ENCODE assay signal across 34 cellular contexts in genomic region chr4:112862318-112862674, GRCh38.
DNase-seq lines count a peak whose midpoint lies in the region; ATAC-seq and TF ChIP-seq lines count a peak whose summit lies in the region.
"Had no signal": no experiment of that assay in that cellular context is flagged by ENCODE, and none has a peak within 500 bp of the region (broad histone marks: within the 10 kb centered on the region; RNA-seq: fewer than 3 reads in every experiment).

No MANE protein-coding gene starts in this region.

- H4K8ac ChIP-seq in H9 (replicated peaks; ENCODE audit: insufficient read length, low read depth, low read length) (no peak overlapping the region), mesenchymal stem cell (ENCODE audit: low read length) (no peak overlapping the region)

- H3K9ac ChIP-seq in H9 (ENCODE audit: extremely low read depth, insufficient read length, low read length) (no peak overlapping the region), mesenchymal stem cell (ENCODE audit: low read length) (no peak overlapping the region)
- H3K9ac ChIP-seq: KMS-11 had no signal

- no peaks in the 10 kb centered on the region for H3K23me2 ChIP-seq in H9 (ENCODE audit: insufficient read length, low read depth, low read length, poor library complexity, severe bottlenecking)

- H3K27ac Mint-ChIP-seq in H9 (peak overlapping the region in 2 of 3 experiments; percentile 93 to 97; a peak in 4 of 7 replicates), mesothelial cell of epicardium (peak overlapping the region; percentile 1)
- H3K27ac Mint-ChIP-seq: activated CD4-positive, alpha-beta memory T cell treated with anti-CD3 and anti-CD28 coated beads for 36 hours; activated naive CD4-positive, alpha-beta T cell treated with anti-CD3 and anti-CD28 coated beads, Interleukin-2, amount 50 U/mL, for 24 hours; activated T-helper 17 cell treated with anti-CD3 and anti-CD28 coated beads, Interleukin-2, amount 50 U/mL, for 72 hours; CD8-positive, alpha-beta T cell; immature natural killer cell; naive B cell; stimulated activated naive B cell treated with anti-CD40 and anti-IgM and Interleukin-4, amounts not matched to agents 10 μg/mL and 1 μg/mL and 100 μg/mL, for 72 hours had no signal

- H2BK20ac ChIP-seq in H9 (ENCODE audit: low read depth, low read length, poor library complexity, severe bottlenecking): no peak overlapping the region

- H3K14ac ChIP-seq in H9 (ENCODE audit: insufficient read depth, low read length): no peak overlapping the region
- no peak overlapping the region for H3K14ac ChIP-seq in mesenchymal stem cell (ENCODE audit: low read length in 2 of 2)

- H3K36me3 ChIP-seq in mesenchymal stem cell (ENCODE audit: control insufficient read depth in 1 of 2, insufficient read depth in 2 of 2, low read depth in 1 of 2, low read length in 2 of 2) (no peaks in the 10 kb centered on the region), osteoblast (ENCODE audit: insufficient read depth, low read length) (no peaks in the 10 kb centered on the region)
- H3K36me3 ChIP-seq: esophagus squamous epithelium, gastrocnemius medialis, tibial artery had no signal

- H3K4ac ChIP-seq in H9 (ENCODE audit: low read depth, low read length) (no peak overlapping the region), mesenchymal stem cell (ENCODE audit: low read depth in 1 of 2, low read length in 2 of 2) (no peak overlapping the region)

- no peak for ATAC-seq in GM21825 (IDR thresholded peaks at IDR 0.05; ENCODE audit: unreplicated experiment)
- ATAC-seq: A549; activated T-helper 17 cell treated with anti-CD3 and anti-CD28 coated beads, Interleukin-2, amount 50 U/mL, for 72 hours; CD8-positive, alpha-beta T cell; gastrocnemius medialis; HCT116; left lobe of liver; right cardiac atrium; stimulated activated naive B cell treated with anti-CD40 and anti-IgM and Interleukin-4, amounts not matched to agents 10 μg/mL and 1 μg/mL and 100 μg/mL, for 72 hours had no signal

- H3K4me3 ChIP-seq in dorsolateral prefrontal cortex: peak overlapping the region in 38 of 59 donors; percentile 1 to 56 (median 30)
- no peak overlapping the region for H3K4me3 ChIP-seq in mesenchymal stem cell (ENCODE audit: insufficient read depth in 1 of 2, low read depth in 1 of 2, low read length in 2 of 2)
- no peak overlapping the region for H3K4me3 ChIP-seq in osteoblast (ENCODE audit: insufficient read depth, low read length)
- H3K4me3 ChIP-seq: A549, coronary artery, esophagus squamous epithelium, gastrocnemius medialis, tibial artery had no signal

- H2BK120ac ChIP-seq in H9 (ENCODE audit: low read depth, low read length, poor library complexity, severe bottlenecking) (no peak overlapping the region), mesenchymal stem cell (ENCODE audit: low read depth, low read length) (no peak overlapping the region)

- no peak overlapping the region for H4K91ac ChIP-seq in H9 (ENCODE audit: insufficient read length, low read depth, low read length)
- H4K91ac ChIP-seq in mesenchymal stem cell (ENCODE audit: low read length): no peak overlapping the region

- no CpG with 5 or more reads among the region's 1 CpG for WGBS in H9 (ENCODE audit: extremely low coverage, insufficient read length, low lambda C conversion rate)
- 100% methylated on average over 1 of the region's 1 CpG for WGBS in mesenchymal stem cell

- intact Hi-C loops in dorsolateral prefrontal cortex (cut with DNase I): no loop called here

- H3K27me3 Mint-ChIP-seq in H9 (ENCODE audit: low read depth) (no peaks in the 10 kb centered on the region), mesothelial cell of epicardium (ENCODE audit: low read depth) (no peaks in the 10 kb centered on the region)

- H2AFZ ChIP-seq in H9 (ENCODE audit: low read length) (no peak overlapping the region), mesenchymal stem cell (ENCODE audit: low read depth, low read length) (no peak overlapping the region), osteoblast (ENCODE audit: low read length) (no peak overlapping the region)

- H2BK12ac ChIP-seq in H9 (ENCODE audit: insufficient read length, low read depth, low read length) (no peak overlapping the region), mesenchymal stem cell (ENCODE audit: low read length in 2 of 2) (no peak overlapping the region)

- H4K5ac ChIP-seq in H9 (ENCODE audit: insufficient read length, low read depth, low read length): no peak overlapping the region

- H3K36me3 Mint-ChIP-seq in H9 (ENCODE audit: insufficient read depth in 1 of 3, low read depth in 3 of 3) (peaks cover 0 to 5% (median 3%) of the 10 kb centered on the region in 3 experiments; a peak in 5 of 7 replicates), mesothelial cell of epicardium (no peaks in the 10 kb centered on the region)
- H3K36me3 Mint-ChIP-seq: activated CD4-positive, alpha-beta memory T cell treated with anti-CD3 and anti-CD28 coated beads for 36 hours; activated naive CD4-positive, alpha-beta T cell treated with anti-CD3 and anti-CD28 coated beads, Interleukin-2, amount 50 U/mL, for 24 hours; CD8-positive, alpha-beta T cell; immature natural killer cell; naive B cell; stimulated activated naive B cell treated with anti-CD40 and anti-IgM and Interleukin-4, amounts not matched to agents 10 μg/mL and 1 μg/mL and 100 μg/mL, for 72 hours had no signal

- H3K4me2 ChIP-seq in H9 (ENCODE audit: insufficient read depth, insufficient read length, low read length) (no peak overlapping the region), mesenchymal stem cell (ENCODE audit: low read length, poor library complexity, severe bottlenecking) (no peak overlapping the region), osteoblast (ENCODE audit: insufficient read depth, low read length) (no peak overlapping the region)
- H3K4me2 ChIP-seq: A549, KMS-11 had no signal

- H3K4me1 Mint-ChIP-seq in H9: peaks cover 44 to 46% of the 10 kb centered on the region in 2 experiments
- peaks cover 32% of the 10 kb centered on the region for H3K4me1 Mint-ChIP-seq in mesothelial cell of epicardium
- H3K4me1 Mint-ChIP-seq: activated naive CD4-positive, alpha-beta T cell treated with anti-CD3 and anti-CD28 coated beads, Interleukin-2, amount 50 U/mL, for 24 hours; activated T-helper 17 cell treated with anti-CD3 and anti-CD28 coated beads, Interleukin-2, amount 50 U/mL, for 72 hours; immature natural killer cell; naive B cell; stimulated activated naive B cell treated with anti-CD40 and anti-IgM and Interleukin-4, amounts not matched to agents 10 μg/mL and 1 μg/mL and 100 μg/mL, for 72 hours had no signal

- peaks cover 7% of the 10 kb centered on the region; the same call in 1 of the 2 replicates for H3K4me1 ChIP-seq in H9 (ENCODE audit: insufficient read depth, low read length)
- H3K4me1 ChIP-seq in mesenchymal stem cell (ENCODE audit: control insufficient read depth, insufficient read depth, low read depth, low read length): no peaks in the 10 kb centered on the region
- peaks cover 4% of the 10 kb centered on the region for H3K4me1 ChIP-seq in osteoblast (ENCODE audit: insufficient read depth, low read length)
- H3K4me1 ChIP-seq: A549 had no signal

- H3K27ac ChIP-seq in H9 (ENCODE audit: insufficient read length, low read depth, low read length) (no peak overlapping the region), dorsolateral prefrontal cortex (peak overlapping the region; percentile 4 to 96 (median 90)), substantia nigra (ENCODE audit: low read depth, low read length, poor library complexity, severe bottlenecking) (peak overlapping the region; percentile 80), mesenchymal stem cell (ENCODE audit: low read length, poor library complexity, severe bottlenecking) (no peak overlapping the region), osteoblast (ENCODE audit: low read depth, low read length) (no peak overlapping the region)
- H3K27ac ChIP-seq: A549, coronary artery, esophagus squamous epithelium, gastrocnemius medialis, KMS-11 had no signal

- DNase-seq in H9 (no peak), dorsolateral prefrontal cortex (no peak), mesothelial cell of epicardium (ENCODE audit: low spot score in 2 of 2, unreplicated experiment in 2 of 2) (no peak), substantia nigra (lab: John Stamatoyannopoulos, UW) (no peak), DMS 273 treated with DMSO at 0.1 percent for 48 hours (lab: John Stamatoyannopoulos, UW) (no peak), mesenchymal stem cell (no peak), osteoblast (ENCODE audit: insufficient read length, low spot score, missing footprints) (no peak)
- DNase-seq: activated CD4-positive, alpha-beta memory T cell treated with anti-CD3 and anti-CD28 coated beads for 36 hours; activated CD4-positive, CD25-positive, alpha-beta regulatory T cell; activated CD8-positive, alpha-beta memory T cell treated with anti-CD3 and anti-CD28 coated beads, Interleukin-2, amount 50 U/mL, for 4 hours; AML-193; amygdala; CD8-positive, alpha-beta T cell; esophagus squamous epithelium; gastrocnemius medialis; immature natural killer cell; MM.1S; naive B cell; NCI-H1436; NCI-H748 treated with DMSO at 0.1 percent for 48 hours; SIG-M5; stimulated activated CD4-positive, alpha-beta T cell treated with anti-CD3 and anti-CD28 coated beads, Interleukin-12 subunit alpha, Interleukin-12 subunit beta, amount 100 ng/mL, for 4 hours; stimulated activated CD4-positive, alpha-beta T cell treated with anti-CD3 and anti-CD28 coated beads, Interleukin-4, amount 100 ng/mL, for 4 hours; stimulated activated naive B cell treated with anti-CD40 and anti-IgM and Interleukin-4, amounts not matched to agents 10 μg/mL and 1 μg/mL and 100 μg/mL, for 72 hours; tibial artery had no signal

- H3K27me3 ChIP-seq in H9 (ENCODE audit: insufficient read depth, low read length) (no peaks in the 10 kb centered on the region), dorsolateral prefrontal cortex (no peaks in the 10 kb centered on the region), mesenchymal stem cell (ENCODE audit: control insufficient read depth in 1 of 2, insufficient read depth in 1 of 2, low read length in 2 of 2) (no peaks in the 10 kb centered on the region), osteoblast (ENCODE audit: insufficient read depth, low read length) (no peaks in the 10 kb centered on the region)
- H3K27me3 ChIP-seq: esophagus squamous epithelium, gastrocnemius medialis, tibial artery had no signal

- peaks cover 0 to 2% of the 10 kb centered on the region in 2 experiments; a peak in 2 of 5 replicates for H3K9me3 Mint-ChIP-seq in H9
- no peaks in the 10 kb centered on the region for H3K9me3 Mint-ChIP-seq in mesothelial cell of epicardium
- H3K9me3 Mint-ChIP-seq: activated CD4-positive, alpha-beta memory T cell treated with anti-CD3 and anti-CD28 coated beads for 36 hours; activated naive CD4-positive, alpha-beta T cell treated with anti-CD3 and anti-CD28 coated beads, Interleukin-2, amount 50 U/mL, for 24 hours; activated T-helper 17 cell treated with anti-CD3 and anti-CD28 coated beads, Interleukin-2, amount 50 U/mL, for 72 hours; CD8-positive, alpha-beta T cell; stimulated activated naive B cell treated with anti-CD40 and anti-IgM and Interleukin-4, amounts not matched to agents 10 μg/mL and 1 μg/mL and 100 μg/mL, for 72 hours had no signal

- TF ChIP-seq CTCF in H9 (conservative IDR thresholded peaks at IDR 0.05) (no peak), dorsolateral prefrontal cortex (IDR thresholded peaks at IDR 0.05 in 54 of 56, conservative IDR thresholded peaks at IDR 0.05 in 2 of 56; ENCODE audit: low read depth in 1 of 56, partially characterized antibody in 56 of 56) (no peak), mesothelial cell of epicardium (IDR thresholded peaks at IDR 0.05; ENCODE audit: unreplicated experiment) (no peak), osteoblast (IDR thresholded peaks at IDR 0.05; ENCODE audit: extremely low read depth, low read depth, low read length) (no peak)

- H3K79me1 ChIP-seq in H9 (ENCODE audit: insufficient read depth, low read depth, low read length, poor library complexity, severe bottlenecking): no peaks in the 10 kb centered on the region
- no peaks in the 10 kb centered on the region for H3K79me1 ChIP-seq in mesenchymal stem cell (replicated peaks; ENCODE audit: low read length, poor library complexity, severe bottlenecking)

- H4K20me1 ChIP-seq in H9 (ENCODE audit: control insufficient read depth, insufficient read depth, insufficient read length) (no peaks in the 10 kb centered on the region), osteoblast (ENCODE audit: insufficient read depth, low read length) (no peaks in the 10 kb centered on the region)

- H2BK5ac ChIP-seq in H9 (ENCODE audit: insufficient read length, low read length) (no peak overlapping the region), mesenchymal stem cell (ENCODE audit: low read depth, low read length, poor library complexity, severe bottlenecking) (no peak overlapping the region)

- no peak overlapping the region for H3K56ac ChIP-seq in H9 (ENCODE audit: insufficient read length, low read depth, low read length)

- no peak overlapping the region for H2AK5ac ChIP-seq in H9 (ENCODE audit: insufficient read length, low read length)
- no peak overlapping the region for H2AK5ac ChIP-seq in mesenchymal stem cell (ENCODE audit: low read length, severe bottlenecking)

- no peak overlapping the region for H3K4me3 Mint-ChIP-seq in H9
- H3K4me3 Mint-ChIP-seq in mesothelial cell of epicardium: no peak overlapping the region
- H3K4me3 Mint-ChIP-seq: activated CD4-positive, alpha-beta memory T cell treated with anti-CD3 and anti-CD28 coated beads for 36 hours; activated naive CD4-positive, alpha-beta T cell treated with anti-CD3 and anti-CD28 coated beads, Interleukin-2, amount 50 U/mL, for 24 hours; activated T-helper 17 cell treated with anti-CD3 and anti-CD28 coated beads, Interleukin-2, amount 50 U/mL, for 72 hours; CD8-positive, alpha-beta T cell; immature natural killer cell; naive B cell; stimulated activated naive B cell treated with anti-CD40 and anti-IgM and Interleukin-4, amounts not matched to agents 10 μg/mL and 1 μg/mL and 100 μg/mL, for 72 hours had no signal

- no peak overlapping the region for H3K18ac ChIP-seq in H9 (ENCODE audit: insufficient read length, low read depth, low read length)
- no peak overlapping the region for H3K18ac ChIP-seq in mesenchymal stem cell (ENCODE audit: low read depth in 1 of 2, low read length in 2 of 2)

- H3K9me3 ChIP-seq in H9 (ENCODE audit: control insufficient read depth, low read depth, low read length) (no peaks in the 10 kb centered on the region), mesenchymal stem cell (ENCODE audit: control insufficient read depth, low read length) (no peaks in the 10 kb centered on the region), osteoblast (ENCODE audit: low read depth, low read length) (no peaks in the 10 kb centered on the region)
- H3K9me3 ChIP-seq: A549, esophagus squamous epithelium, gastrocnemius medialis, tibial artery had no signal

- H2BK15ac ChIP-seq in H9 (ENCODE audit: low read depth, low read length) (no peak overlapping the region), mesenchymal stem cell (ENCODE audit: low read depth, poor library complexity, severe bottlenecking) (no peak overlapping the region)

- H3K23ac ChIP-seq in H9 (ENCODE audit: insufficient read length, low read depth, low read length): no peak overlapping the region
- no peak overlapping the region for H3K23ac ChIP-seq in mesenchymal stem cell (ENCODE audit: low read length in 2 of 2)

- H3T11ph ChIP-seq in H9 (ENCODE audit: low read length): no peak overlapping the region

- H3K79me2 ChIP-seq in H9 (ENCODE audit: insufficient read depth, low read length) (no peaks in the 10 kb centered on the region; the same call in 1 of the 2 replicates), osteoblast (ENCODE audit: insufficient read depth, low read length) (no peaks in the 10 kb centered on the region)

Comparison
In these comparisons a context has a peak if more than half of its experiments do, and no peak if none do; other contexts are left out.
1. H3K27ac ChIP-seq: peak in dorsolateral prefrontal cortex (59 of 59) and substantia nigra (single experiment); none in H9 (single experiment), mesenchymal stem cell (single experiment) and osteoblast (single experiment).
2. H3K4me3 ChIP-seq: peak in dorsolateral prefrontal cortex (38 of 59); none in mesenchymal stem cell (0 of 2) and osteoblast (single experiment).